ENCODE assay signal across 8 cellular contexts in genomic region chr4:141636771-141637460, GRCh38. TPM values are rescaled to one million over a fixed set of nuclear protein-coding genes. Genes with fewer than 3 reads are reported as not detected.
DNase-seq lines count a peak whose midpoint lies in the region; ATAC-seq and TF ChIP-seq lines count a peak whose summit lies in the region.

No MANE protein-coding gene starts in this region.

- H3K4me2 ChIP-seq in osteoblast (ENCODE audit: insufficient read depth, low read length), result peak overlapping the region; percentile 76

- peaks cover 18% of the 10 kb centered on the region for H3K4me1 Mint-ChIP-seq in activated CD4-positive, alpha-beta T cell treated with anti-CD3 and anti-CD28 coated beads for 36 hours
- H3K4me1 Mint-ChIP-seq in activated T-helper 1 cell treated with anti-CD3 and anti-CD28 coated beads, Interleukin-12 subunit alpha, Interleukin-12 subunit beta, Interleukin-2, Interleukin-4 antibody, amounts not matched to agents 30 ng/mL and 10 ng/mL and 1 ng/mL, durations not matched to agents 14 hours and 24 hours and 36 hours (ENCODE audit: low read depth), result peaks cover 25% of the 10 kb centered on the region

- peak overlapping the region; percentile 67 for H3K4me3 ChIP-seq in H7 (ENCODE audit: insufficient read depth, low read depth, low read length)
- H3K4me3 ChIP-seq in Jurkat, Clone E6-1 (ENCODE audit: low read length), result peak overlapping the region; percentile 70
- H3K4me3 ChIP-seq in osteoblast (ENCODE audit: insufficient read depth, low read length), result peak overlapping the region; percentile 88

- peak; percentile 72 for ATAC-seq in activated CD4-positive, alpha-beta T cell treated with anti-CD3 and anti-CD28 coated beads for 36 hours

- H3K4me1 ChIP-seq in osteoblast (ENCODE audit: insufficient read depth, low read length), result peaks cover 10% of the 10 kb centered on the region

- H3K36me3 Mint-ChIP-seq in activated CD4-positive, alpha-beta T cell treated with anti-CD3 and anti-CD28 coated beads for 36 hours (ENCODE audit: low read depth), result no peaks in the 10 kb centered on the region
- H3K36me3 Mint-ChIP-seq in activated T-helper 1 cell treated with anti-CD3 and anti-CD28 coated beads, Interleukin-12 subunit alpha, Interleukin-12 subunit beta, Interleukin-2, Interleukin-4 antibody, amounts not matched to agents 30 ng/mL and 10 ng/mL and 1 ng/mL, durations not matched to agents 14 hours and 24 hours and 36 hours (ENCODE audit: low read depth), result no peaks in the 10 kb centered on the region

- no peak for TF ChIP-seq CTCF in osteoblast (IDR thresholded peaks at IDR 0.05; ENCODE audit: extremely low read depth, low read depth, low read length)

- intact Hi-C loops in activated CD4-positive, alpha-beta T cell treated with anti-CD3 and anti-CD28 coated beads for 36 hours (cut with DNase I, micrococcal nuclease), result loop anchor here (2.0 to 10.0 kb wide), 6 partner anchors 68 to 1875 kb away; partner anchors contain the start of genes ZNF330 (in 2 of the 2), INPP4B (in 1 of the 2), SMARCA5 (in 1 of the 2) and USP38 (in 1 of the 2)
- intact Hi-C loops in activated T-helper 1 cell treated with anti-CD3 and anti-CD28 coated beads, Interleukin-12 subunit alpha, Interleukin-12 subunit beta, Interleukin-2, Interleukin-4 antibody, amounts not matched to agents 30 ng/mL and 10 ng/mL and 1 ng/mL, durations not matched to agents 14 hours and 24 hours and 36 hours (cut with micrococcal nuclease), result loop anchor here (2.0 to 10.0 kb wide), 9 partner anchors 135 to 1548 kb away; partner anchors contain the start of genes INPP4B, SCOC, USP38 and ZNF330

- H3K9me3 ChIP-seq in osteoblast (ENCODE audit: low read depth, low read length), result no peaks in the 10 kb centered on the region

- H3K27ac Mint-ChIP-seq in activated CD4-positive, alpha-beta T cell treated with anti-CD3 and anti-CD28 coated beads for 36 hours, result peak overlapping the region; percentile 67
- peak overlapping the region; percentile 81 for H3K27ac Mint-ChIP-seq in activated T-helper 1 cell treated with anti-CD3 and anti-CD28 coated beads, Interleukin-12 subunit alpha, Interleukin-12 subunit beta, Interleukin-2, Interleukin-4 antibody, amounts not matched to agents 30 ng/mL and 10 ng/mL and 1 ng/mL, durations not matched to agents 14 hours and 24 hours and 36 hours

- POLR2A ChIA-PET in activated CD4-positive, alpha-beta T cell treated with anti-CD3 and anti-CD28 coated beads for 36 hours (lab: Charles Lee), result no interaction called here

- no peaks in the 10 kb centered on the region for H4K20me1 ChIP-seq in osteoblast (ENCODE audit: insufficient read depth, low read length)

- no peaks in the 10 kb centered on the region for H3K9me3 Mint-ChIP-seq in activated CD4-positive, alpha-beta T cell treated with anti-CD3 and anti-CD28 coated beads for 36 hours (ENCODE audit: low read depth)
- no peaks in the 10 kb centered on the region for H3K9me3 Mint-ChIP-seq in activated T-helper 1 cell treated with anti-CD3 and anti-CD28 coated beads, Interleukin-12 subunit alpha, Interleukin-12 subunit beta, Interleukin-2, Interleukin-4 antibody, amounts not matched to agents 30 ng/mL and 10 ng/mL and 1 ng/mL, durations not matched to agents 14 hours and 24 hours and 36 hours

- CTCF ChIA-PET in activated CD4-positive, alpha-beta T cell treated with anti-CD3 and anti-CD28 coated beads for 36 hours (lab: Charles Lee), result interaction anchor here (0.5 to 1.2 kb wide), 3 partner anchors 16 to 504 kb away, joined by 3 to 6 read pairs (median 3); partner anchors contain the start of gene RNF150

- DNase-seq in activated CD4-positive, alpha-beta T cell treated with anti-CD3 and anti-CD28 coated beads for 36 hours, result peak; percentile 50
- DNase-seq in activated CD4-positive, alpha-beta T cell treated with anti-CD3 and anti-CD28 coated beads for 1 hour, result no peak
- DNase-seq in H7 (peak; percentile 77), germinal center (ENCODE audit: low spot score) (peak; percentile 12), osteoblast (ENCODE audit: insufficient read length, low spot score, missing footprints) (peak; percentile 93), SKM-1 (lab: John Stamatoyannopoulos, UW; ENCODE audit: unreplicated experiment) (no peak)
- no peak for DNase-seq in Jurkat, Clone E6-1 (ENCODE audit: low read depth, low spot score)
- DNase-seq in activated T-helper 1 cell treated with anti-CD3 and anti-CD28 coated beads, Interleukin-12 subunit alpha, Interleukin-12 subunit beta, Interleukin-2, Interleukin-4 antibody, amounts not matched to agents 30 ng/mL and 10 ng/mL and 1 ng/mL, durations not matched to agents 14 hours and 24 hours and 36 hours (ENCODE audit: low spot score), result peak; percentile 8

- peak overlapping the region; percentile 94 for H2AFZ ChIP-seq in osteoblast (ENCODE audit: low read length)

- H3K27me3 ChIP-seq in H7 (ENCODE audit: control insufficient read depth, insufficient read depth, low read length) (peaks cover 24% of the 10 kb centered on the region), osteoblast (ENCODE audit: insufficient read depth, low read length) (no peaks in the 10 kb centered on the region)

- H3K36me3 ChIP-seq in H7 (replicated peaks; ENCODE audit: control insufficient read depth, insufficient read depth, low read length) (no peaks in the 10 kb centered on the region), osteoblast (ENCODE audit: insufficient read depth, low read length) (no peaks in the 10 kb centered on the region)

- peaks cover 19% of the 10 kb centered on the region for H3K27me3 Mint-ChIP-seq in activated CD4-positive, alpha-beta T cell treated with anti-CD3 and anti-CD28 coated beads for 36 hours
- peaks cover 20% of the 10 kb centered on the region for H3K27me3 Mint-ChIP-seq in activated T-helper 1 cell treated with anti-CD3 and anti-CD28 coated beads, Interleukin-12 subunit alpha, Interleukin-12 subunit beta, Interleukin-2, Interleukin-4 antibody, amounts not matched to agents 30 ng/mL and 10 ng/mL and 1 ng/mL, durations not matched to agents 14 hours and 24 hours and 36 hours (ENCODE audit: insufficient read depth)

- peak overlapping the region; percentile 69 for H3K27ac ChIP-seq in osteoblast (ENCODE audit: low read depth, low read length)

- H3K79me2 ChIP-seq in osteoblast (ENCODE audit: insufficient read depth, low read length), result no peaks in the 10 kb centered on the region

- H3K4me3 Mint-ChIP-seq in activated CD4-positive, alpha-beta T cell treated with anti-CD3 and anti-CD28 coated beads for 36 hours, result peak overlapping the region; percentile 86
- H3K4me3 Mint-ChIP-seq in activated T-helper 1 cell treated with anti-CD3 and anti-CD28 coated beads, Interleukin-12 subunit alpha, Interleukin-12 subunit beta, Interleukin-2, Interleukin-4 antibody, amounts not matched to agents 30 ng/mL and 10 ng/mL and 1 ng/mL, durations not matched to agents 14 hours and 24 hours and 36 hours, result peak overlapping the region; percentile 96

RNA-seq across cellular contexts. Expression of gene IL15, which starts 0.5 kb away (rescaled TPM):
- 1 to 10 TPM in 1 of 2 experiments, under 1 TPM in 1; 0.37 to 1.1 TPM for total RNA-seq in activated CD4-positive, alpha-beta T cell treated with anti-CD3 and anti-CD28 coated beads for 36 hours
- 1.4 and 1.7 TPM in 2 replicates for total RNA-seq in H7 (2014; rRNA removed; shearing (Covaris generic))
- 1.7 TPM for polyA plus RNA-seq in Jurkat, Clone E6-1 (2012; ENCODE audit: insufficient read depth, insufficient read length)
- 0.67 and 1.8 TPM in 2 replicates for total RNA-seq in activated T-helper 1 cell treated with anti-CD3 and anti-CD28 coated beads, Interleukin-12 subunit alpha, Interleukin-12 subunit beta, Interleukin-2, Interleukin-4 antibody, amounts not matched to agents 30 ng/mL and 10 ng/mL and 1 ng/mL, durations not matched to agents 14 hours and 24 hours and 36 hours
- 3.3 and 4.1 TPM in 2 replicates for total RNA-seq in osteoblast

Comparison
In these comparisons a context has a peak if more than half of its experiments do, and no peak if none do; other contexts are left out.
1. DNase-seq: peak in activated CD4-positive, alpha-beta T cell treated with anti-CD3 and anti-CD28 coated beads for 36 hours (single experiment), H7 (single experiment), activated T-helper 1 cell treated with anti-CD3 and anti-CD28 coated beads, Interleukin-12 subunit alpha, Interleukin-12 subunit beta, Interleukin-2, Interleukin-4 antibody, amounts not matched to agents 30 ng/mL and 10 ng/mL and 1 ng/mL, durations not matched to agents 14 hours and 24 hours and 36 hours (single experiment), germinal center (single experiment) and osteoblast (single experiment); none in activated CD4-positive, alpha-beta T cell treated with anti-CD3 and anti-CD28 coated beads for 1 hour (single experiment), Jurkat, Clone E6-1 (single experiment) and SKM-1 (single experiment).
2. Peak in every context shown above with its lines, with median percentiles within 50 percentile points of each other: H3K4me3 ChIP-seq.